Comparison of ENCODE assay signal across 21 cellular contexts in the genomic region with DNA sequence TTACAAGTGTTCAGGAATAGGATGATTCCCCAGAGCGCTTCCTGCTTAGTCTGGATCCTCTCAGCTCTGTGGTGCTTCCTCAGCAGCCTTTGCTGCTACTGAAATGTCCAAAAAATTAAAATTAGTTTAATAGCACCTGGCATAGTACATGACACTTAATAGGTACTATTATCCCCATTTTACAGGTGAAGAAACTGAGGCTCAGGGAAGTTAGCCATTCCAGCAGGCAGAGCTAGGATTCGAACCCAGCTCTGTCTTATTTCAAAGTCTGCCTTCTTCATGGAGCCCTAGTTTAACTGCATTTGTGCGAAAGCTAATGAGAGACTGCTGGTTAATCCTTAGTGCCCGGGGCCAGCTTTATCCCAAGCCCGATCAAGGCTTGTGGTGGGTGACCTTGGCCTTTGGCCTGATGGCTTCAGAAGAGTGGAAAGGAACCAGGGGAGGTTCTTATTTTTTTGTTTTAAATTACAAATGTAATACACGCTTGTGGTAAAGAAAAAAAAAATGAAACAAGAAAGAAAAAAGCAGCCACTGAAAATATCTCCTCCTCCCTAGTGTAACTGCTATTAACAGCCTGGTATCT. TPM values are rescaled to one million over a fixed set of nuclear protein-coding genes. Genes with fewer than 3 reads are reported as not detected.
A peak's percentile ranks its signal among the peaks of the same experiment; 100 is the strongest.
DNase-seq lines count a peak whose midpoint lies in the region; ATAC-seq, FAIRE-seq and TF ChIP-seq lines count a peak whose summit lies in the region.
"Had no signal": no experiment of that assay in that cellular context is flagged by ENCODE, and none has a peak within 500 bp of the region (broad histone marks: within the 10 kb centered on the region; RNA-seq: fewer than 3 reads in every experiment).

No MANE protein-coding gene starts in this region.

- no peak overlapping the region for H2AFZ ChIP-seq in K562 (ENCODE audit: low read depth, low read length)

- in situ Hi-C loops in K562 (cut with MboI), result no loop called here

- H3K27ac ChIP-seq in A673 (ENCODE audit: low read depth, low read length, poor library complexity, severe bottlenecking) (peak overlapping the region; percentile 77), K562 (ENCODE audit: extremely low read depth, low read depth, low read length) (no peak overlapping the region)
- peak overlapping the region in 1 of 11 experiments; percentile 10; a peak in 1 of 22 replicates for H3K27ac ChIP-seq in BLaER1 treated with 17β-estradiol and CSF1 and Interleukin-3, amounts not matched to agents 10 nM and 100 nM
- H3K27ac ChIP-seq: Peyer's patch had no signal

- H4K20me1 ChIP-seq in BLaER1 treated with 17β-estradiol and CSF1 and Interleukin-3, amounts not matched to agents 10 nM and 100 nM, result peaks cover 0 to 16% (median 0%) of the 10 kb centered on the region in 11 experiments; a peak in 4 of 22 replicates
- H4K20me1 ChIP-seq in K562 (replicated peaks; ENCODE audit: control insufficient read depth, insufficient read depth, low read length), result peaks cover 11% of the 10 kb centered on the region; the same call in 1 of the 2 replicates

- no peak overlapping the region for H3K9ac ChIP-seq in BLaER1 treated with 17β-estradiol and CSF1 and Interleukin-3, amounts not matched to agents 10 nM and 100 nM
- H3K9ac ChIP-seq in K562 (ENCODE audit: insufficient read depth in 1 of 2, low read depth in 2 of 2, low read length in 2 of 2), result no peak overlapping the region

- ATAC-seq in K562, result no peak
- no peak for ATAC-seq in HG02642 (IDR thresholded peaks at IDR 0.05; ENCODE audit: poor library complexity, unreplicated experiment)
- ATAC-seq: Right ventricle myocardium inferior had no signal

- TF ChIP-seq CTCF in A673 (conservative IDR thresholded peaks at IDR 0.05; ENCODE audit: low read depth, low read length) (no peak), K562 (IDR thresholded peaks at IDR 0.05 in 2 of 3, conservative IDR thresholded peaks at IDR 0.05 in 1 of 3; ENCODE audit: insufficient read depth in 2 of 3, low read depth in 1 of 3, low read length in 3 of 3) (no peak)

- H3K27me3 ChIP-seq in A673 (replicated peaks; ENCODE audit: insufficient read depth, low read depth, low read length, poor library complexity), result no peaks in the 10 kb centered on the region
- H3K27me3 ChIP-seq in BLaER1 treated with 17β-estradiol and CSF1 and Interleukin-3, amounts not matched to agents 10 nM and 100 nM, result peaks cover 0 to 19% (median 11%) of the 10 kb centered on the region in 11 experiments; a peak in 10 of 22 replicates
- H3K27me3 ChIP-seq in K562 (ENCODE audit: control insufficient read depth in 2 of 2, insufficient read depth in 2 of 2, low read length in 2 of 2), result peaks cover 9 to 52% of the 10 kb centered on the region in 2 experiments; a peak in 3 of 5 replicates
- H3K27me3 ChIP-seq: MG63, Peyer's patch had no signal

- H3K4me2 ChIP-seq in BLaER1 treated with 17β-estradiol and CSF1 and Interleukin-3, amounts not matched to agents 10 nM and 100 nM, result peak overlapping the region; percentile 22 to 97 (median 90); a peak in 18 of 22 replicates
- no peak overlapping the region for H3K4me2 ChIP-seq in K562 (ENCODE audit: insufficient read depth, low read length)

- TF ChIP-seq RAD21 in K562 (CRISPR knock-in tag; conservative IDR thresholded peaks at IDR 0.05 in 1 of 2, IDR thresholded peaks at IDR 0.05 in 1 of 2), result no peak

- H3K9me3 ChIP-seq in A673 (ENCODE audit: low read depth, low read length, poor library complexity, severe bottlenecking), result no peaks in the 10 kb centered on the region
- no peaks in the 10 kb centered on the region for H3K9me3 ChIP-seq in BLaER1 treated with 17β-estradiol and CSF1 and Interleukin-3, amounts not matched to agents 10 nM and 100 nM (replicated peaks in 1 of 11)
- H3K9me3 ChIP-seq in K562 (replicated peaks; ENCODE audit: control insufficient read depth, insufficient read depth, low read depth, low read length), result no peaks in the 10 kb centered on the region
- H3K9me3 ChIP-seq: MG63, Peyer's patch had no signal

- H3K36me3 ChIP-seq in A673 (ENCODE audit: insufficient read depth, low read length, poor library complexity, severe bottlenecking) (no peaks in the 10 kb centered on the region), K562 (ENCODE audit: control insufficient read depth, insufficient read depth, low read length) (no peaks in the 10 kb centered on the region)
- no peaks in the 10 kb centered on the region for H3K36me3 ChIP-seq in BLaER1 treated with 17β-estradiol and CSF1 and Interleukin-3, amounts not matched to agents 10 nM and 100 nM
- H3K36me3 ChIP-seq: MG63, Peyer's patch had no signal

- FAIRE-seq in K562 (lab: Jason Lieb, UNC), result no peak

- no peak for TF ChIP-seq POLR2A in K562 (conservative IDR thresholded peaks at IDR 0.05)

- DNase-seq in A673 (ENCODE audit: low spot score) (no peak), M059J (ENCODE audit: low read depth) (peak; percentile 76), K562 (ENCODE audit: extremely low read depth in 1 of 4, low spot score in 3 of 4) (no peak), mucosa of gallbladder (ENCODE audit: low spot score) (no peak), HT-29 (ENCODE audit: low spot score) (no peak)
- DNase-seq: CD4-positive, alpha-beta memory T cell; DMS153; GDM1; HCEC 1CT; KG1; MG63; NCI-H1092; NCI-H1436 treated with DMSO at 0.1 percent for 48 hours; NCI-H2029 treated with DMSO at 0.1 percent for 48 hours; NCI-H446 treated with DMSO at 0.1 percent for 48 hours; NCI-H69; T-cell had no signal

- 5% methylated on average over 5 of the region's 6 CpGs for WGBS in K562 (ENCODE audit: insufficient coverage, low coverage, missing lambda C conversion rate)

- no peak for TF ChIP-seq EP300 in K562 (IDR thresholded peaks at IDR 0.05; ENCODE audit: low read length)

- H3K9me1 ChIP-seq in K562 (ENCODE audit: control insufficient read depth, insufficient read depth, low read length), result no peaks in the 10 kb centered on the region

- CTCF ChIA-PET in A673 (lab: Charles Lee), result no interaction called here
- CTCF ChIA-PET in K562 (lab: Yijun Ruan, JAX; ENCODE audit: low intra/inter-chr PET ratio), result no interaction called here

- BruUV-seq in A673 (replicated peaks; lab: Mats Ljungman, UMichigan) (no TSS peak), K562 (replicated peaks; lab: Mats Ljungman, UMichigan) (no TSS peak)

- H3K4me1 ChIP-seq in A673 (ENCODE audit: insufficient read depth, low read length, poor library complexity, severe bottlenecking) (peaks cover 92% of the 10 kb centered on the region), K562 (replicated peaks in 1 of 2; ENCODE audit: control insufficient read depth in 2 of 2, insufficient read depth in 2 of 2, low read length in 2 of 2) (peaks cover 0 to 4% of the 10 kb centered on the region in 2 experiments; a peak in 2 of 5 replicates)
- H3K4me1 ChIP-seq in BLaER1 treated with 17β-estradiol and CSF1 and Interleukin-3, amounts not matched to agents 10 nM and 100 nM, result peaks cover 91 to 100% (median 99%) of the 10 kb centered on the region in 10 experiments

- POLR2A ChIA-PET in A673 (lab: Charles Lee; ENCODE audit: low non-redundant PET) (no interaction called here), K562 (lab: Yijun Ruan, JAX) (interaction anchor here (1.0 kb wide), 2 partner anchors 11 to 145 kb away, joined by 3 to 4 read pairs; no protein-coding TSS in a partner anchor)

- H3K4me3 ChIP-seq in A673 (ENCODE audit: low read depth, low read length, poor library complexity, severe bottlenecking), result no peak overlapping the region
- no peak overlapping the region for H3K4me3 ChIP-seq in BLaER1 treated with 17β-estradiol and CSF1 and Interleukin-3, amounts not matched to agents 10 nM and 100 nM
- no peak overlapping the region for H3K4me3 ChIP-seq in K562
- H3K4me3 ChIP-seq: MG63, Peyer's patch had no signal

- no peaks in the 10 kb centered on the region for H3K79me2 ChIP-seq in K562 (ENCODE audit: control insufficient read depth, insufficient read depth, low read length)

- intact Hi-C loops in A673 (cut with micrococcal nuclease; ENCODE audit: unreplicated experiment) (no loop called here), K562 (cut with micrococcal nuclease) (no loop called here)

TF ChIP-seq in K562, 482 proteins besides CTCF, POLR2A, EP300 and RAD21:
- TF ChIP-seq, protein P1, sequence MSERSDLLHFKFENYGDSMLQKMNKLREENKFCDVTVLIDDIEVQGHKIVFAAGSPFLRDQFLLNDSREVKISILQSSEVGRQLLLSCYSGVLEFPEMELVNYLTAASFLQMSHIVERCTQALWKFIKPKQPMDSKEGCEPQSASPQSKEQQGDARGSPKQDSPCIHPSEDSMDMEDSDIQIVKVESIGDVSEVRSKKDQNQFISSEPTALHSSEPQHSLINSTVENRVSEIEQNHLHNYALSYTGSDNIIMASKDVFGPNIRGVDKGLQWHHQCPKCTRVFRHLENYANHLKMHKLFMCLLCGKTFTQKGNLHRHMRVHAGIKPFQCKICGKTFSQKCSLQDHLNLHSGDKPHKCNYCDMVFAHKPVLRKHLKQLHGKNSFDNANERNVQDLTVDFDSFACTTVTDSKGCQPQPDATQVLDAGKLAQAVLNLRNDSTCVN (CRISPR knock-in tag; IDR thresholded peaks at IDR 0.05), result no peak
- TF ChIP-seq RBM25 (IDR thresholded peaks at IDR 0.05; ENCODE audit: low read depth, low read length, severe bottlenecking), result peak; percentile 69

RNA-seq across cellular contexts. Expression of a gene that starts 30.1 kb away (rescaled TPM):
- 107 and 117 TPM in 2 replicates for total RNA-seq in A673 (2021)
- total RNA-seq in M059J (2014; rRNA removed; shearing (Covaris generic)), result 6.1 and 8.4 TPM in 2 replicates
- total RNA-seq in K562 (2011; cell fraction: chromatin; rRNA removed; ENCODE audit: low replicate concordance), result not detected in 2 replicates
- total RNA-seq in K562 (2011; cell fraction: nucleolus; rRNA removed), result not detected in 2 replicates
- total RNA-seq in K562 (2011; cell fraction: nucleoplasm; rRNA removed), result not detected in 2 replicates
- not detected in 2 replicates for total RNA-seq in K562 (2014; rRNA removed)
- total RNA-seq in K562 (2014; rRNA removed; fragmentation: Illumina TruSeq; extraction: Trizol), result not detected in 2 replicates
- not detected in 2 replicates for total RNA-seq in K562 (2015; rRNA removed; fragmentation: Illumina TruSeq; extraction: Trizol)
- total RNA-seq in K562 (2021), result not detected in 2 replicates
- not detected in 2 replicates for polyA plus RNA-seq in K562 (2011; rRNA removed)
- polyA plus RNA-seq in K562 (2011; cell fraction: cytosol; rRNA removed), result not detected in 2 replicates
- not detected in 2 replicates for polyA plus RNA-seq in K562 (2011; cell fraction: nucleus; rRNA removed)
- 0.05 and 0.18 TPM in 2 replicates for polyA plus RNA-seq in K562 (2012)
- not detected in 2 replicates for polyA plus RNA-seq in K562 (2014; fragmentation: Illumina TruSeq; extraction: Trizol)
- not detected for polyA plus RNA-seq in K562 (2014; fragmentation: Nextera tagmentation; extraction: Ambion mirVana)
- polyA plus RNA-seq in K562 (2014; rRNA removed), result not detected in 2 replicates
- not detected in 2 replicates for polyA minus RNA-seq in K562 (2011; rRNA and poly(A)+ RNA removed)
- polyA minus RNA-seq in K562 (2011; cell fraction: cytosol; rRNA and poly(A)+ RNA removed), result not detected in 2 replicates
- polyA minus RNA-seq in K562 (2011; cell fraction: nucleus; rRNA and poly(A)+ RNA removed), result not detected in 2 replicates
- 4.5 TPM for total RNA-seq in mucosa of gallbladder
- total RNA-seq in HT-29 (2014; rRNA removed; shearing (Covaris generic)), result 0.18 and 1.9 TPM in 2 replicates

Comparison
In these comparisons a context has a peak if more than half of its experiments do, and no peak if none do; other contexts are left out.
1. RNA of a gene that starts 30.1 kb away (total RNA-seq): 107 to 117 TPM in A673; 6.1 to 8.4 TPM in M059J, 4.5 TPM in mucosa of gallbladder (single experiment), 0.18 to 1.9 TPM in HT-29 and not detected in K562; every median in the first group is over 10 times any median in the second.